In genomic region chr19:49473868-49474544, GRCh38 we compare ENCODE assay signal across 8 cellular contexts. TPM values are rescaled to one million over a fixed set of nuclear protein-coding genes. Genes with fewer than 3 reads are reported as not detected.
DNase-seq lines count a peak whose midpoint lies in the region; TF ChIP-seq lines count a peak whose summit lies in the region.

A gene with protein sequence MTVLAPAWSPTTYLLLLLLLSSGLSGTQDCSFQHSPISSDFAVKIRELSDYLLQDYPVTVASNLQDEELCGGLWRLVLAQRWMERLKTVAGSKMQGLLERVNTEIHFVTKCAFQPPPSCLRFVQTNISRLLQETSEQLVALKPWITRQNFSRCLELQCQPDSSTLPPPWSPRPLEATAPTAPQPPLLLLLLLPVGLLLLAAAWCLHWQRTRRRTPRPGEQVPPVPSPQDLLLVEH (plus strand): TSS chr19:49474215. CDS start chr19:49474640, 425 bp downstream.

- TF ChIP-seq CTCF in HFF-Myc (IDR thresholded peaks at IDR 0.05; ENCODE audit: low read depth, low read length, missing control alignments) (peak; percentile 98), cardiac fibroblast (IDR thresholded peaks at IDR 0.05; ENCODE audit: low read depth, low read length) (peak; percentile 84), kidney epithelial cell (IDR thresholded peaks at IDR 0.05; ENCODE audit: insufficient read depth, low read length, poor library complexity, severe bottlenecking) (peak; percentile 98)

- peak; percentile 23 for TF ChIP-seq POLR2A in GM10847 (IDR thresholded peaks at IDR 0.05; ENCODE audit: extremely low read depth, insufficient read length)

- H3K36me3 ChIP-seq in kidney epithelial cell (ENCODE audit: control insufficient read depth, insufficient read depth, low read length): no peaks in the 10 kb centered on the region

- DNase-seq in HFF-Myc (ENCODE audit: extremely low read depth, low read depth) (no peak), NCI-H1694 treated with DMSO at 0.1 percent for 48 hours (lab: John Stamatoyannopoulos, UW) (peak; percentile 63), cardiac fibroblast (ENCODE audit: low read depth in 2 of 2) (peak; percentile 77 to 81), kidney epithelial cell (ENCODE audit: low read depth) (no peak), putamen (ENCODE audit: low spot score) (no peak)
- DNase-seq in activated CD4-positive, CD25-positive, alpha-beta regulatory T cell (lab: John Stamatoyannopoulos, UW): peak; percentile 84 to 93 (median 90)
- peak; percentile 81 to 84 (median 82) for DNase-seq in stimulated activated CD4-positive, alpha-beta T cell treated with anti-CD3 and anti-CD28 coated beads, Interleukin-1b, Interleukin-23, amount 100 ng/mL, for 24 hours (ENCODE audit: low read depth in 4 of 4, low spot score in 1 of 4)

- H3K27me3 ChIP-seq in kidney epithelial cell (ENCODE audit: control insufficient read depth, insufficient read depth, low read length): no peaks in the 10 kb centered on the region

- peak within 1 kb of the TSS; percentile 61 for H3K4me3 ChIP-seq in HFF-Myc (replicated peaks; ENCODE audit: low read depth, low read length)
- H3K4me3 ChIP-seq in cardiac fibroblast (replicated peaks in 1 of 2; ENCODE audit: low read depth in 2 of 2, low read length in 2 of 2): peak within 1 kb of the TSS; percentile 66 to 72
- peak within 1 kb of the TSS; percentile 51 for H3K4me3 ChIP-seq in kidney epithelial cell (ENCODE audit: low read depth, low read length)

RNA-seq across cellular contexts. Expression of the gene that starts here (rescaled TPM):
- total RNA-seq in kidney epithelial cell: 2.3 and 3.0 TPM in 2 replicates

Comparison
In these comparisons a context has a peak if more than half of its experiments do, and no peak if none do; other contexts are left out.
1. DNase-seq: peak in NCI-H1694 treated with DMSO at 0.1 percent for 48 hours (single experiment), activated CD4-positive, CD25-positive, alpha-beta regulatory T cell (4 of 4), cardiac fibroblast (2 of 2) and stimulated activated CD4-positive, alpha-beta T cell treated with anti-CD3 and anti-CD28 coated beads, Interleukin-1b, Interleukin-23, amount 100 ng/mL, for 24 hours (4 of 4); none in HFF-Myc (single experiment), kidney epithelial cell (single experiment) and putamen (single experiment).
2. Peak in every context shown above with its lines, with median percentiles within 50 percentile points of each other: H3K4me3 ChIP-seq and CTCF ChIP-seq.